In genomic region chr1:148793762-148794332, GRCh38 we compare ENCODE assay signal across 3 cellular contexts. TPM values are rescaled to one million over a fixed set of nuclear protein-coding genes. Genes with fewer than 3 reads are reported as not detected.
"Had no signal": no experiment of that assay in that cellular context is flagged by ENCODE, and none has a peak within 500 bp of the region (broad histone marks: within the 10 kb centered on the region; RNA-seq: fewer than 3 reads in every experiment).

No MANE protein-coding gene starts in this region.

RNA-seq across cellular contexts. Expression of gene NUDT4B, which starts 45.3 kb away (rescaled TPM):
- total RNA-seq: left ventricle myocardium superior, lower lobe of right lung, mesothelial cell of epicardium had no signal
